Comparison of ENCODE assay signal across 22 cellular contexts in genomic region chr2:216160786-216161185, GRCh38.
"Had no signal": no experiment of that assay in that cellular context is flagged by ENCODE, and none has a peak within 500 bp of the region (broad histone marks: within the 10 kb centered on the region; RNA-seq: fewer than 3 reads in every experiment).

No MANE protein-coding gene starts in this region.

- H3K4me3 Mint-ChIP-seq: IgD-negative memory B cell had no signal

- H3K9me3 Mint-ChIP-seq: IgD-negative memory B cell had no signal

- ATAC-seq: HepG2, K562, Panc1, PC-3 had no signal

- H3K4me3 ChIP-seq: K562 had no signal

- H3K27ac Mint-ChIP-seq: IgD-negative memory B cell had no signal

- H3K27me3 Mint-ChIP-seq: IgD-negative memory B cell had no signal

- DNase-seq: Kasumi-1; MM.1S; NCI-H1092 treated with DMSO at 0.1 percent for 48 hours; NCI-H1436; NCI-H187; NCI-H2029; NCI-H2081 treated with DMSO at 0.1 percent for 48 hours; NCI-H2171; NCI-H226; NCI-H446; NCI-H510A; NCI-H524 treated with DMSO at 0.1 percent for 48 hours; NCI-H69; NCI-H774; NK-92 treated with Interleukin-12 subunit alpha and Interleukin-12 subunit beta, amount 100 ng/mL, for 24 hours; PC-3; SHP77; SK-N-SH had no signal

- FAIRE-seq: HepG2, K562 had no signal
